Comparison of ENCODE assay signal across 11 cellular contexts in the genomic region with DNA sequence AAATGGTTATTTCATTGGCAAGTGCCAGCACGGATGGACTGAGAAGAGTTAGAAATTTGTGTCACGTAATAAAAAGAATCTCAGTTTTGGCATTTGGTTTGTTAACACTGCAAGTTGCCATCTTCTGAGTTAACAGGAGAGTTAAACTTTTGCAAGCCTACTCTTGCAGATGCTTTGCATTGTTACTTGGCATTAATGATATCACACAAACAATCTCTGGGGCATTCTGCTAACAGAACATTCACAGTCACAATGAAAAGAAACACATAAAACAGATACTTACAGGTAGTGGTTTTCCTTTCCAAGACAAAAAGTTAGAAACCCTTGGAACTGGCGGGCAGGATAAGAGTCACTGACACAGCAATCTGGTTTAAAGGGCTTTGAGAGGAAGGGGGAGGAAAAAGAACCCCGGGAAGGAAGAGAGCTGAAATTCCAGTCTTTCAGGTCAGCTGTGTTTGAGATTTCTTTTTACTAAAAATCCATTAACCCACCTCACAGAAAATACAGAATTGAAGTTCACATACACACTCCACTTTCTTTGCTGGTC. TPM values are rescaled to one million over a fixed set of nuclear protein-coding genes. Genes with fewer than 3 reads are reported as not detected.
DNase-seq lines count a peak whose midpoint lies in the region; ATAC-seq and TF ChIP-seq lines count a peak whose summit lies in the region.
"Had no signal": no experiment of that assay in that cellular context is flagged by ENCODE, and none has a peak within 500 bp of the region (broad histone marks: within the 10 kb centered on the region; RNA-seq: fewer than 3 reads in every experiment).

No MANE protein-coding gene starts in this region.

- no peak overlapping the region for H3K27ac Mint-ChIP-seq in MCF 10A (ENCODE audit: low read depth, unreplicated experiment)
- no peak overlapping the region for H3K27ac Mint-ChIP-seq in neural progenitor cell
- H3K27ac Mint-ChIP-seq: activated naive CD4-positive, alpha-beta T cell treated with anti-CD3 and anti-CD28 coated beads for 36 hours; dendritic cell treated with granulocyte-macrophage colony-stimulating factor and Interleukin-4, amounts not matched to agents 40 ng/mL and 50 ng/mL, for 4 days had no signal

- POLR2A ChIA-PET in MCF 10A (lab: Yijun Ruan, JAX), result no interaction called here

- no peak for DNase-seq in breast epithelium (ENCODE audit: low spot score in 2 of 2)
- DNase-seq in MCF 10A (ENCODE audit: unreplicated experiment), result no peak
- DNase-seq in heart left ventricle, result no peak
- no peak for DNase-seq in neural progenitor cell (ENCODE audit: low spot score)
- DNase-seq in aorta, result no peak
- no peak for DNase-seq in activated gamma-delta T cell (lab: John Stamatoyannopoulos, UW)
- DNase-seq: activated CD4-positive, alpha-beta T cell treated with anti-CD3 and anti-CD28 coated beads, Interleukin-2, amount 50 U/mL, for 4 hours; activated naive CD4-positive, alpha-beta T cell treated with anti-CD3 and anti-CD28 coated beads for 36 hours had no signal

- H3K4me3 Mint-ChIP-seq in MCF 10A (ENCODE audit: unreplicated experiment), result no peak overlapping the region
- no peak overlapping the region for H3K4me3 Mint-ChIP-seq in neural progenitor cell
- H3K4me3 Mint-ChIP-seq: activated naive CD4-positive, alpha-beta T cell treated with anti-CD3 and anti-CD28 coated beads for 36 hours; dendritic cell treated with granulocyte-macrophage colony-stimulating factor and Interleukin-4, amounts not matched to agents 40 ng/mL and 50 ng/mL, for 4 days had no signal

- H3K27me3 ChIP-seq in breast epithelium (no peaks in the 10 kb centered on the region), heart left ventricle (no peaks in the 10 kb centered on the region), neural progenitor cell (peaks cover 34% of the 10 kb centered on the region), aorta (ENCODE audit: control insufficient read depth in 1 of 2, insufficient read depth in 2 of 2, low read length in 1 of 2) (no peaks in the 10 kb centered on the region)

- peaks cover 12% of the 10 kb centered on the region for H4K20me1 ChIP-seq in neural progenitor cell (ENCODE audit: low read depth)

- peak overlapping the region; percentile 19 to 59 (median 45) for H3K4me3 ChIP-seq in breast epithelium
- H3K4me3 ChIP-seq in heart left ventricle, result peak overlapping the region in 10 of 12 donors; percentile 21 to 56 (median 44)
- peak overlapping the region; percentile 31 for H3K4me3 ChIP-seq in neural progenitor cell
- peak overlapping the region; percentile 86 to 98 for H3K4me3 ChIP-seq in aorta (ENCODE audit: low read length in 2 of 2)

- H3K27ac ChIP-seq in breast epithelium (peak overlapping the region; percentile 49 to 52), heart left ventricle (peak overlapping the region in 8 of 12 donors; percentile 14 to 76 (median 58)), neural progenitor cell (no peak overlapping the region), aorta (ENCODE audit: low read depth in 1 of 2, low read length in 2 of 2) (peak overlapping the region; percentile 44 to 78)

- peaks cover 24% of the 10 kb centered on the region for H3F3A ChIP-seq in neural progenitor cell (ENCODE audit: low read depth)

- no peaks in the 10 kb centered on the region for H3K9me3 Mint-ChIP-seq in MCF 10A (ENCODE audit: unreplicated experiment)
- H3K9me3 Mint-ChIP-seq in neural progenitor cell, result peaks cover 3% of the 10 kb centered on the region
- H3K9me3 Mint-ChIP-seq: activated naive CD4-positive, alpha-beta T cell treated with anti-CD3 and anti-CD28 coated beads for 36 hours; dendritic cell treated with granulocyte-macrophage colony-stimulating factor and Interleukin-4, amounts not matched to agents 40 ng/mL and 50 ng/mL, for 4 days had no signal

- H3K36me3 ChIP-seq in breast epithelium (no peaks in the 10 kb centered on the region), heart left ventricle (no peaks in the 10 kb centered on the region), neural progenitor cell (no peaks in the 10 kb centered on the region), aorta (ENCODE audit: control insufficient read depth in 1 of 2, insufficient read depth in 2 of 2, low read length in 1 of 2) (no peaks in the 10 kb centered on the region)

- no peaks in the 10 kb centered on the region for H3K4me1 Mint-ChIP-seq in MCF 10A (ENCODE audit: insufficient read depth, unreplicated experiment)
- H3K4me1 Mint-ChIP-seq in neural progenitor cell, result peaks cover 32% of the 10 kb centered on the region

- H3K36me3 Mint-ChIP-seq in MCF 10A (ENCODE audit: insufficient read depth, unreplicated experiment) (no peaks in the 10 kb centered on the region), neural progenitor cell (peaks cover 3% of the 10 kb centered on the region)

- H3K9me3 ChIP-seq in breast epithelium, result no peaks in the 10 kb centered on the region
- H3K9me3 ChIP-seq in heart left ventricle, result no peaks in the 10 kb centered on the region
- H3K9me3 ChIP-seq in neural progenitor cell (ENCODE audit: low read depth), result no peaks in the 10 kb centered on the region
- no peaks in the 10 kb centered on the region for H3K9me3 ChIP-seq in aorta (ENCODE audit: control insufficient read depth, low read length)

- intact Hi-C loops in breast epithelium (cut with DNase I; ENCODE audit: low total_unique reads) (no loop called here), MCF 10A (cut with micrococcal nuclease) (no loop called here), heart left ventricle (cut with DNase I) (loop anchor here in 1 of 10 donors (5.0 kb wide), 1 partner anchor 33 kb away; no protein-coding TSS in a partner anchor), aorta (cut with DNase I) (no loop called here)

- peak overlapping the region; percentile 74 for H3K4me2 ChIP-seq in neural progenitor cell

- ATAC-seq in heart left ventricle, result peak in 2 of 4 donors; percentile 31 to 37
- ATAC-seq in aorta (ENCODE audit: low FRiP score), result no peak
- no peak for ATAC-seq in GM21825 (IDR thresholded peaks at IDR 0.05; ENCODE audit: unreplicated experiment)
- no peak for ATAC-seq in GM19463 (IDR thresholded peaks at IDR 0.05; ENCODE audit: unreplicated experiment)

- H3K4me1 ChIP-seq in breast epithelium, result no peaks in the 10 kb centered on the region
- H3K4me1 ChIP-seq in heart left ventricle, result peaks cover 0 to 24% (median 2%) of the 10 kb centered on the region in 12 donors
- H3K4me1 ChIP-seq in neural progenitor cell, result peaks cover 40% of the 10 kb centered on the region
- H3K4me1 ChIP-seq in aorta (ENCODE audit: control insufficient read depth in 1 of 2, insufficient read depth in 2 of 2, low read length in 2 of 2), result peaks cover 2 to 17% of the 10 kb centered on the region in 2 donors

- TF ChIP-seq CTCF in breast epithelium (IDR thresholded peaks at IDR 0.05), result no peak
- TF ChIP-seq CTCF in MCF 10A (IDR thresholded peaks at IDR 0.05; ENCODE audit: unreplicated experiment), result no peak
- no peak for TF ChIP-seq CTCF in heart left ventricle (IDR thresholded peaks at IDR 0.05)
- TF ChIP-seq CTCF in neural progenitor cell (IDR thresholded peaks at IDR 0.05), result no peak

- H3K9ac ChIP-seq in neural progenitor cell, result no peak overlapping the region

- 35 to 46% (median 35%) methylated on average over 4 of the region's 4 CpGs for WGBS in heart left ventricle, 4 donors
- 3 to 4% methylated on average over 4 of the region's 4 CpGs for WGBS in aorta, 2 donors

- H3K79me2 ChIP-seq in neural progenitor cell (ENCODE audit: low read depth), result no peaks in the 10 kb centered on the region

- no TSS peak for BruUV-seq in MCF 10A (replicated peaks; lab: Mats Ljungman, UMichigan)

- CTCF ChIA-PET in MCF 10A (lab: Yijun Ruan, JAX), result no interaction called here

- H2AFZ ChIP-seq in neural progenitor cell (replicated peaks), result no peak overlapping the region

- H3K27me3 Mint-ChIP-seq in MCF 10A (ENCODE audit: insufficient read depth, unreplicated experiment), result peaks cover 14% of the 10 kb centered on the region
- H3K27me3 Mint-ChIP-seq in neural progenitor cell (ENCODE audit: insufficient read depth, low read depth), result no peaks in the 10 kb centered on the region

- TF ChIP-seq POLR2A in breast epithelium (IDR thresholded peaks at IDR 0.05), result no peak
- no peak for TF ChIP-seq POLR2A in heart left ventricle (IDR thresholded peaks at IDR 0.05)

RNA-seq across cellular contexts. Expression of gene FREM1, which starts 0.5 kb away (rescaled TPM):
- 10 to 100 TPM in 1 of 3 donors, 1 to 10 TPM in 2; 4.1 to 12.2 (median 4.3) TPM for total RNA-seq in breast epithelium
- not detected in 2 replicates for total RNA-seq in MCF 10A (2022)
- total RNA-seq in heart left ventricle, result 1 to 10 TPM in 8 of 9 donors, under 1 TPM in 1; 0.62 to 6.5 (median 2.5) TPM
- 1 to 10 TPM in 1 of 2 donors, under 1 TPM in 1; 0.29 to 1.1 TPM for polyA plus RNA-seq in heart left ventricle
- 1.1 and 1.2 TPM in 2 replicates for total RNA-seq in neural progenitor cell (ENCODE audit: low replicate concordance)
- 10 to 100 TPM; 14.0 to 18.9 TPM for total RNA-seq in aorta
- 10 to 100 TPM in 1 of 2 donors, 1 to 10 TPM in 1; 6.9 to 15.1 TPM for polyA plus RNA-seq in aorta
- total RNA-seq: activated naive CD4-positive, alpha-beta T cell treated with anti-CD3 and anti-CD28 coated beads for 36 hours had no signal

Comparison
In these comparisons a context has a peak if more than half of its experiments do, and no peak if none do; other contexts are left out.
1. H3K4me3 ChIP-seq: peak in every context shown above with its lines; median percentile 92 in aorta; 45 in breast epithelium; 44 in heart left ventricle; 31 in neural progenitor cell.